In genomic region chr1:212760126-212760823, GRCh38 we compare ENCODE assay signal across 8 cellular contexts. TPM values are rescaled to one million over a fixed set of nuclear protein-coding genes. Genes with fewer than 3 reads are reported as not detected.
DNase-seq lines count a peak whose midpoint lies in the region; ATAC-seq and TF ChIP-seq lines count a peak whose summit lies in the region.

No MANE protein-coding gene starts in this region.

- H3K4me2 ChIP-seq in SK-N-SH, result no peak overlapping the region

- no peak for TF ChIP-seq EP300 in SK-N-SH (IDR thresholded peaks at IDR 0.05; ENCODE audit: borderline replicate concordance in 1 of 2, low read depth in 1 of 2, low read length in 1 of 2)

- no peak overlapping the region for H2AFZ ChIP-seq in SK-N-SH (ENCODE audit: low read depth)

- no peaks in the 10 kb centered on the region for H3K9me3 ChIP-seq in SK-N-SH

- no peaks in the 10 kb centered on the region for H3K27me3 ChIP-seq in SK-N-SH (ENCODE audit: insufficient read depth)

- no peaks in the 10 kb centered on the region for H3K27me3 Mint-ChIP-seq in naive thymus-derived CD8-positive, alpha-beta T cell

- H3K27ac ChIP-seq in 22Rv1 (no peak overlapping the region), SK-N-SH (ENCODE audit: low read depth in 2 of 2, low read length in 1 of 2) (no peak overlapping the region)

- no peak for TF ChIP-seq RAD21 in SK-N-SH (IDR thresholded peaks at IDR 0.05; ENCODE audit: low read length)

- H3K79me2 ChIP-seq in SK-N-SH (ENCODE audit: insufficient read depth), result peaks cover 16% of the 10 kb centered on the region; the same call in 1 of the 2 replicates

- CTCF ChIA-PET in SK-N-SH (lab: Yijun Ruan, JAX), result interaction anchor here (0.7 to 2.5 kb wide), 3 partner anchors 10 to 304 kb away, joined by 3 to 17 read pairs (median 4); no protein-coding TSS in a partner anchor

- H3K9me3 Mint-ChIP-seq in naive thymus-derived CD8-positive, alpha-beta T cell, result no peaks in the 10 kb centered on the region

- ATAC-seq in GM18502 (IDR thresholded peaks at IDR 0.05; ENCODE audit: poor library complexity, unreplicated experiment), result peak; percentile 75
- peak; percentile 76 to 79 for ATAC-seq in naive thymus-derived CD8-positive, alpha-beta T cell
- no peak for ATAC-seq in HG02852 (IDR thresholded peaks at IDR 0.05; ENCODE audit: unreplicated experiment)

- DNase-seq in SK-N-SH (no peak), astrocyte of the cerebellum (ENCODE audit: low read depth) (no peak), NCI-H187 treated with DMSO at 0.1 percent for 48 hours (lab: John Stamatoyannopoulos, UW) (no peak), HPDE6-E6E7 (ENCODE audit: extremely low spot score) (no peak)
- peak; percentile 15 to 75 (median 41) for DNase-seq in naive thymus-derived CD8-positive, alpha-beta T cell

- TF ChIP-seq CTCF in 22Rv1 (IDR thresholded peaks at IDR 0.05) (peak; percentile 81), SK-N-SH (IDR thresholded peaks at IDR 0.05) (peak; percentile 47), astrocyte of the cerebellum (IDR thresholded peaks at IDR 0.05; ENCODE audit: low read depth, low read length, missing control alignments) (peak; percentile 32)

- peak overlapping the region in 4 of 10 donors; percentile 2 to 34 (median 20) for H3K27ac Mint-ChIP-seq in naive thymus-derived CD8-positive, alpha-beta T cell

- peaks cover 22 to 39% (median 33%) of the 10 kb centered on the region in 4 donors for H3K4me1 Mint-ChIP-seq in naive thymus-derived CD8-positive, alpha-beta T cell

- H3K9ac ChIP-seq in SK-N-SH, result no peak overlapping the region

- POLR2A ChIA-PET in SK-N-SH (lab: Yijun Ruan, JAX), result interaction anchor here (0.6 kb wide), 1 partner anchor 47 kb away, joined by 3 read pairs; no protein-coding TSS in a partner anchor
- POLR2A ChIA-PET in naive thymus-derived CD8-positive, alpha-beta T cell (lab: Charles Lee), result no interaction called here

- WGBS in SK-N-SH (ENCODE audit: low lambda C conversion rate), result 100% methylated on average over 8 of the region's 10 CpGs

- H3K36me3 Mint-ChIP-seq in naive thymus-derived CD8-positive, alpha-beta T cell, result peaks cover 0 to 34% (median 8%) of the 10 kb centered on the region in 3 donors

- H3K36me3 ChIP-seq in SK-N-SH (replicated peaks in 1 of 2; ENCODE audit: control insufficient read depth in 1 of 2, insufficient read depth in 2 of 2, low read length in 1 of 2), result peaks cover 5 to 8% of the 10 kb centered on the region in 2 experiments

- H3K4me3 Mint-ChIP-seq in naive thymus-derived CD8-positive, alpha-beta T cell, result no peak overlapping the region

- no peaks in the 10 kb centered on the region for H3F3A ChIP-seq in SK-N-SH (replicated peaks; ENCODE audit: insufficient read depth)

- no peaks in the 10 kb centered on the region for H3K9me2 ChIP-seq in SK-N-SH

- H3K4me3 ChIP-seq in SK-N-SH (ENCODE audit: low read depth in 2 of 2, low read length in 1 of 2) (no peak overlapping the region), astrocyte of the cerebellum (ENCODE audit: low read depth, low read length) (no peak overlapping the region)

- in situ Hi-C loops in astrocyte of the cerebellum (cut with HindIII; ENCODE audit: low sequenced_read_pairs), result loop anchor here (5.0 kb wide), 1 partner anchor 83 kb away; no protein-coding TSS in a partner anchor

- no peaks in the 10 kb centered on the region; a peak in 1 of 4 replicates for H3K4me1 ChIP-seq in SK-N-SH (ENCODE audit: control insufficient read depth in 1 of 2, insufficient read depth in 2 of 2, low read depth in 1 of 2, low read length in 1 of 2)

- H4K20me1 ChIP-seq in SK-N-SH (ENCODE audit: insufficient read depth), result no peaks in the 10 kb centered on the region

TF ChIP-seq in SK-N-SH, 30 proteins besides CTCF, POLR2A, EP300 and RAD21:
- TF ChIP-seq CHD2 (IDR thresholded peaks at IDR 0.05; ENCODE audit: low read length, partially characterized antibody), result no peak
- TF ChIP-seq RFX5 (IDR thresholded peaks at IDR 0.05; ENCODE audit: low read length), result no peak
- no peak for TF ChIP-seq POLR2AphosphoS5 (IDR thresholded peaks at IDR 0.05; ENCODE audit: low read depth, low read length)
- TF ChIP-seq TCF12 (IDR thresholded peaks at IDR 0.05), result no peak
- no peak for TF ChIP-seq SIN3A (IDR thresholded peaks at IDR 0.05; ENCODE audit: borderline replicate concordance, low read depth, low read length)

RNA-seq across cellular contexts. Expression of gene NSL1, which starts 31.3 kb away (rescaled TPM):
- polyA plus RNA-seq in SK-N-SH (2012; rRNA removed), result 17.8 and 22.5 TPM in 2 replicates
- polyA plus RNA-seq in SK-N-SH (2012; cell fraction: cytosol; rRNA removed), result 17.5 and 19.8 TPM in 2 replicates
- polyA plus RNA-seq in SK-N-SH (2012; cell fraction: nucleus; rRNA removed), result 16.9 and 18.4 TPM in 2 replicates
- 10 to 100 TPM; 38.1 to 41.0 TPM for total RNA-seq in naive thymus-derived CD8-positive, alpha-beta T cell
- 10 to 100 TPM; 54.8 to 74.2 (median 65.3) TPM for polyA plus RNA-seq in naive thymus-derived CD8-positive, alpha-beta T cell

RNA-seq across cellular contexts. Expression of gene TATDN3, which starts 31.4 kb away (rescaled TPM):
- polyA plus RNA-seq in SK-N-SH (2012; rRNA removed), result 5.2 and 6.6 TPM in 2 replicates
- 7.7 and 9.2 TPM in 2 replicates for polyA plus RNA-seq in SK-N-SH (2012; cell fraction: cytosol; rRNA removed)
- 3.0 and 4.8 TPM in 2 replicates for polyA plus RNA-seq in SK-N-SH (2012; cell fraction: nucleus; rRNA removed)
- 10 to 100 TPM; 17.0 to 21.4 TPM for total RNA-seq in naive thymus-derived CD8-positive, alpha-beta T cell
- polyA plus RNA-seq in naive thymus-derived CD8-positive, alpha-beta T cell, result 10 to 100 TPM; 15.6 to 20.8 (median 18.0) TPM

Comparison
In these comparisons a context has a peak if more than half of its experiments do, and no peak if none do; other contexts are left out.
1. DNase-seq: peak in naive thymus-derived CD8-positive, alpha-beta T cell (10 of 10); none in SK-N-SH (single experiment), astrocyte of the cerebellum (single experiment), NCI-H187 treated with DMSO at 0.1 percent for 48 hours (single experiment) and HPDE6-E6E7 (single experiment).
2. Peak in every context shown above with its lines, with median percentiles within 50 percentile points of each other: CTCF ChIP-seq.